ENCODE assay signal across 8 cellular contexts in genomic region chr17:34980353-34980680, GRCh38. TPM values are rescaled to one million over a fixed set of nuclear protein-coding genes. Genes with fewer than 3 reads are reported as not detected.
A peak's percentile ranks its signal among the peaks of the same experiment; 100 is the strongest.
DNase-seq lines count a peak whose midpoint lies in the region; ATAC-seq and TF ChIP-seq lines count a peak whose summit lies in the region.

TSS of gene LIG3 (plus strand) at chr17:34980512. CDS start at chr17:34983006, 2,494 bp downstream.

- peak within 1 kb of the TSS; percentile 79 for H3K4me3 ChIP-seq in ACC112 (ENCODE audit: low read depth, low read length)
- peak within 1 kb of the TSS; percentile 88 for H3K4me3 ChIP-seq in iPS-18c (ENCODE audit: insufficient read depth, low read depth, low read length)
- H3K4me3 ChIP-seq in skeletal muscle tissue (ENCODE audit: low read length in 3 of 3): peak within 1 kb of the TSS; percentile 68 to 81 (median 79)

- H3K36me3 ChIP-seq in ACC112 (ENCODE audit: insufficient read depth, low read length): no peaks in the 10 kb centered on the region
- H3K36me3 ChIP-seq in skeletal muscle tissue (ENCODE audit: control insufficient read depth in 3 of 3, insufficient read depth in 3 of 3, low read length in 3 of 3): peaks cover 2 to 7% (median 2%) of the 10 kb centered on the region in 3 donors

- in situ Hi-C loops in T47D (cut with HindIII; ENCODE audit: low pct_unique_long_range_greater_than_20kb, low sequenced_read_pairs): no loop called here

- peak within 1 kb of the TSS; percentile 69 to 91 (median 86) for H3K9ac ChIP-seq in skeletal muscle tissue (ENCODE audit: low read depth in 1 of 3, low read length in 3 of 3)

- TF ChIP-seq CTCF in VCaP (conservative IDR thresholded peaks at IDR 0.05): no peak

- peaks cover 9% of the 10 kb centered on the region for H3K79me2 ChIP-seq in ACC112 (ENCODE audit: control insufficient read depth, insufficient read depth, low read length, unreplicated experiment)

- H2AFZ ChIP-seq in ACC112 (ENCODE audit: low read length, unreplicated experiment): peak within 1 kb of the TSS; percentile 88

- ATAC-seq in GM18870 (IDR thresholded peaks at IDR 0.05; ENCODE audit: unreplicated experiment) (peak; percentile 63), HG03135 (IDR thresholded peaks at IDR 0.05; ENCODE audit: unreplicated experiment) (peak; percentile 79)

- H3K27me3 ChIP-seq in ACC112 (ENCODE audit: insufficient read depth, low read length): no peaks in the 10 kb centered on the region
- H3K27me3 ChIP-seq in skeletal muscle tissue (ENCODE audit: control insufficient read depth in 3 of 3, insufficient read depth in 3 of 3, low read length in 3 of 3): no peaks in the 10 kb centered on the region

- H3K27ac ChIP-seq in ACC112 (ENCODE audit: low read depth, low read length) (peak within 1 kb of the TSS; percentile 85), VCaP (peak within 1 kb of the TSS; percentile 98), skeletal muscle tissue (ENCODE audit: low read depth, low read length) (peak within 1 kb of the TSS; percentile 96)

- peak; percentile 42 for DNase-seq in NCI-H2196 treated with DMSO at 0.1 percent for 48 hours (lab: John Stamatoyannopoulos, UW; ENCODE audit: unreplicated experiment)
- DNase-seq in T47D (ENCODE audit: low read depth in 1 of 2, low spot score in 1 of 2): peak; percentile 96 to 97

- peaks cover 13% of the 10 kb centered on the region for H3K4me1 ChIP-seq in ACC112 (ENCODE audit: control insufficient read depth, insufficient read depth, low read length, unreplicated experiment)
- peaks cover 13 to 27% (median 19%) of the 10 kb centered on the region in 3 donors for H3K4me1 ChIP-seq in skeletal muscle tissue (ENCODE audit: control insufficient read depth in 3 of 3, insufficient read depth in 3 of 3, low read length in 3 of 3)

- no peaks in the 10 kb centered on the region for H3K9me3 ChIP-seq in iPS-18c (ENCODE audit: control insufficient read depth, insufficient read depth, low read length)
- no peaks in the 10 kb centered on the region for H3K9me3 ChIP-seq in skeletal muscle tissue (ENCODE audit: control insufficient read depth in 3 of 3, low read length in 3 of 3)

RNA-seq across cellular contexts. Expression of gene LIG3, which starts in this region (rescaled TPM):
- total RNA-seq in skeletal muscle tissue: 36.5 TPM

Comparison
In these comparisons a context has a peak if more than half of its experiments do, and no peak if none do; other contexts are left out.
1. Peak in every context shown above with its lines: DNase-seq, ATAC-seq, H3K4me3 ChIP-seq and H3K27ac ChIP-seq.